ENCODE assay signal across 7 cellular contexts in the genomic region with DNA sequence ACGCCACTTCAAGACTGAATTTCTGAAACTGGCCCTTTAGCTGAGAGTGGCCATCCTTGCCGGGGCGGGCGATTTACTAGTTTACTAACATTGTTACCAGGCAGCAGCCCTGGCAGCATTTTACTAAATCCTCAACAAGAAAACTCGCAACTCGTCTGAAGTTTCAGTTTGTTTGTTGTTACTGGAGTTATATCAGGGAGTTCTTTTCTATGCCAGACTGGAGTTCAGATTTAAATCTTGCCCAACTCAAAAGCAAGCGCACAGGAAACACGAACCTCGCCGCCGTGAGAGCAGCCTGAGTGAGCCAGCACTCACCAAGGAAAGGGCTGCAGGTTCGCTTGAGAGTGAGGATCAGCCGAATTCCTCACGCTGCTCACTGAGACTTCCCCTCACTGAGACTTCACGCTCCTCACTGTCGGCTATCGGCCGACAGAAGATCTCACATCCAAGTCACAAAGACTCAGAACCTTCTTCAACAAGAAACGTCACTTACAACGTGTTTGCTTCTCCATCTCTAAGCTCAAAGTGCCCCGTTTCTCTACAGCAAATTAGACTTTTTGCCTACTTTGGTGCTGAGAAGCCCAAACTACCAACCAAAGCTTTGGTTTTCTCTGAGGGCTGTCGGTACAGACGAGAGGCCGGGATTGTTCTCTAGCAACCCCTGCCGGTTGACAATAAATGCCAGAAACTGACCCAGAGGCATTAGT.
A peak's percentile ranks its signal among the peaks of the same experiment; 100 is the strongest.
DNase-seq lines count a peak whose midpoint lies in the region; ATAC-seq and TF ChIP-seq lines count a peak whose summit lies in the region.

No MANE protein-coding gene starts in this region.

- POLR2A ChIA-PET in activated naive CD8-positive, alpha-beta T cell treated with anti-CD3 and anti-CD28 coated beads, Interleukin-2, amount 10 ng/mL, durations not matched to agents 7 days and 5 days (lab: Charles Lee), result no interaction called here

- ATAC-seq in GM18858 (IDR thresholded peaks at IDR 0.05; ENCODE audit: unreplicated experiment) (peak; percentile 80), HG03045 (IDR thresholded peaks at IDR 0.05; ENCODE audit: unreplicated experiment) (peak; percentile 89), upper lobe of right lung (peak; percentile 96)
- ATAC-seq in activated naive CD8-positive, alpha-beta T cell treated with anti-CD3 and anti-CD28 coated beads, Interleukin-2, amount 10 ng/mL, durations not matched to agents 7 days and 5 days (ENCODE audit: low read depth), result peak; percentile 95

- H3K27me3 Mint-ChIP-seq in activated naive CD8-positive, alpha-beta T cell treated with anti-CD3 and anti-CD28 coated beads, Interleukin-2, amount 10 ng/mL, durations not matched to agents 7 days and 5 days, result peaks cover 35% of the 10 kb centered on the region
- peaks cover 39% of the 10 kb centered on the region for H3K27me3 Mint-ChIP-seq in progenitor cell of endocrine pancreas

- intact Hi-C loops in upper lobe of right lung (cut with DNase I), result no loop called here

- no peaks in the 10 kb centered on the region for H3K9me3 Mint-ChIP-seq in activated naive CD8-positive, alpha-beta T cell treated with anti-CD3 and anti-CD28 coated beads, Interleukin-2, amount 10 ng/mL, durations not matched to agents 7 days and 5 days
- no peaks in the 10 kb centered on the region for H3K9me3 Mint-ChIP-seq in progenitor cell of endocrine pancreas (ENCODE audit: low read depth)

- H3K4me1 ChIP-seq in cardiac muscle cell (ENCODE audit: low read depth), result peaks cover 35% of the 10 kb centered on the region
- H3K4me1 ChIP-seq in upper lobe of right lung, result peaks cover 6% of the 10 kb centered on the region

- TF ChIP-seq CTCF in cardiac muscle cell (IDR thresholded peaks at IDR 0.05; ENCODE audit: low read depth, low read length), result peak; percentile 81
- peak; percentile 69 for TF ChIP-seq CTCF in progenitor cell of endocrine pancreas (IDR thresholded peaks at IDR 0.05; ENCODE audit: unreplicated experiment)
- peak; percentile 75 for TF ChIP-seq CTCF in upper lobe of right lung (IDR thresholded peaks at IDR 0.05)

- peak overlapping the region; percentile 1 for H3K27ac Mint-ChIP-seq in activated naive CD8-positive, alpha-beta T cell treated with anti-CD3 and anti-CD28 coated beads, Interleukin-2, amount 10 ng/mL, durations not matched to agents 7 days and 5 days
- peak overlapping the region; percentile 77 for H3K27ac Mint-ChIP-seq in progenitor cell of endocrine pancreas

- H3K27me3 ChIP-seq in cardiac muscle cell (no peaks in the 10 kb centered on the region), upper lobe of right lung (no peaks in the 10 kb centered on the region)

- no peak overlapping the region for H3K4me3 ChIP-seq in cardiac muscle cell
- peak overlapping the region; percentile 47 for H3K4me3 ChIP-seq in upper lobe of right lung

- peak; percentile 60 for DNase-seq in SK-MEL-5 (ENCODE audit: low read depth, low spot score)
- peak; percentile 45 for DNase-seq in activated naive CD8-positive, alpha-beta T cell treated with anti-CD3 and anti-CD28 coated beads, Interleukin-2, amount 10 ng/mL, durations not matched to agents 7 days and 5 days
- DNase-seq in cardiac muscle cell (ENCODE audit: low read depth in 1 of 2, low spot score in 1 of 2), result peak; percentile 66 to 80
- peak; percentile 34 for DNase-seq in progenitor cell of endocrine pancreas (ENCODE audit: low spot score, unreplicated experiment)
- peak; percentile 68 for DNase-seq in upper lobe of right lung

- H3K9me3 ChIP-seq in cardiac muscle cell (ENCODE audit: low read depth), result no peaks in the 10 kb centered on the region
- H3K9me3 ChIP-seq in upper lobe of right lung, result no peaks in the 10 kb centered on the region

- H3K36me3 ChIP-seq in cardiac muscle cell (no peaks in the 10 kb centered on the region), upper lobe of right lung (no peaks in the 10 kb centered on the region)

- H3K4me3 Mint-ChIP-seq in activated naive CD8-positive, alpha-beta T cell treated with anti-CD3 and anti-CD28 coated beads, Interleukin-2, amount 10 ng/mL, durations not matched to agents 7 days and 5 days, result peak overlapping the region; percentile 76
- H3K4me3 Mint-ChIP-seq in progenitor cell of endocrine pancreas (ENCODE audit: low read depth), result peak overlapping the region; percentile 62

- H3K4me1 Mint-ChIP-seq in activated naive CD8-positive, alpha-beta T cell treated with anti-CD3 and anti-CD28 coated beads, Interleukin-2, amount 10 ng/mL, durations not matched to agents 7 days and 5 days, result peaks cover 8% of the 10 kb centered on the region
- H3K4me1 Mint-ChIP-seq in progenitor cell of endocrine pancreas (ENCODE audit: low read depth), result peaks cover 16% of the 10 kb centered on the region

- H3K27ac ChIP-seq in cardiac muscle cell, result no peak overlapping the region
- H3K27ac ChIP-seq in upper lobe of right lung, result peak overlapping the region; percentile 69

- H3K36me3 Mint-ChIP-seq in activated naive CD8-positive, alpha-beta T cell treated with anti-CD3 and anti-CD28 coated beads, Interleukin-2, amount 10 ng/mL, durations not matched to agents 7 days and 5 days, result no peaks in the 10 kb centered on the region
- H3K36me3 Mint-ChIP-seq in progenitor cell of endocrine pancreas (ENCODE audit: insufficient read depth), result no peaks in the 10 kb centered on the region

- in situ Hi-C loops in SK-MEL-5 (cut with HindIII; ENCODE audit: low pct_unique_long_range_greater_than_20kb, low sequenced_read_pairs), result no loop called here
